14 cellular contexts compared by ENCODE assay signal in genomic region chr22:44734801-44735517, GRCh38. TPM values are rescaled to one million over a fixed set of nuclear protein-coding genes. Genes with fewer than 3 reads are reported as not detected.
DNase-seq lines count a peak whose midpoint lies in the region; ATAC-seq and TF ChIP-seq lines count a peak whose summit lies in the region.
"Had no signal": no experiment of that assay in that cellular context is flagged by ENCODE, and none has a peak within 500 bp of the region (broad histone marks: within the 10 kb centered on the region; RNA-seq: fewer than 3 reads in every experiment).

No MANE protein-coding gene starts in this region.

- no peaks in the 10 kb centered on the region for H3K9me2 ChIP-seq in GM23338 (ENCODE audit: insufficient read depth)

- H3K27ac ChIP-seq in GM23338 (ENCODE audit: low read depth) (no peak overlapping the region), right lobe of liver (no peak overlapping the region)
- H3K27ac ChIP-seq: C4-2B, HL-60 had no signal

- H3F3A ChIP-seq in GM23338 (replicated peaks; ENCODE audit: low read depth) = peaks cover 4% of the 10 kb centered on the region

- H3K4me1 Mint-ChIP-seq in CD14-positive monocyte = no peaks in the 10 kb centered on the region
- peaks cover 23% of the 10 kb centered on the region; the same call in 2 of the 3 replicates for H3K4me1 Mint-ChIP-seq in GM23338
- H3K4me1 Mint-ChIP-seq in central memory CD8-positive, alpha-beta T cell = peaks cover 8% of the 10 kb centered on the region

- H2AFZ ChIP-seq in GM23338 = no peak overlapping the region

- H3K79me2 ChIP-seq in GM23338 (replicated peaks; ENCODE audit: insufficient read depth) = no peaks in the 10 kb centered on the region

- H3K9me3 ChIP-seq in right lobe of liver = no peaks in the 10 kb centered on the region
- H3K9me3 ChIP-seq: BE2C, HAP-1 had no signal

- no peaks in the 10 kb centered on the region for H3K36me3 Mint-ChIP-seq in CD14-positive monocyte
- no peaks in the 10 kb centered on the region; the same call in 1 of the 3 replicates for H3K36me3 Mint-ChIP-seq in GM23338 (ENCODE audit: low read depth)
- peaks cover 13% of the 10 kb centered on the region for H3K36me3 Mint-ChIP-seq in central memory CD8-positive, alpha-beta T cell (ENCODE audit: insufficient read depth)

- H3K27ac Mint-ChIP-seq in CD14-positive monocyte (no peak overlapping the region), GM23338 (no peak overlapping the region)
- peak overlapping the region; percentile 80 for H3K27ac Mint-ChIP-seq in central memory CD8-positive, alpha-beta T cell (ENCODE audit: low read depth)
- H3K27ac Mint-ChIP-seq: HFFc6 had no signal

- H3K36me3 ChIP-seq in GM23338 (ENCODE audit: insufficient read depth) = no peaks in the 10 kb centered on the region
- no peaks in the 10 kb centered on the region for H3K36me3 ChIP-seq in right lobe of liver
- H3K36me3 ChIP-seq: BE2C, HAP-1 had no signal

- H3K4me2 ChIP-seq in GM23338 = no peak overlapping the region

- ATAC-seq in GM23338 (no peak), right lobe of liver (peak in 1 of 4 donors; percentile 1), GM18519 (IDR thresholded peaks at IDR 0.05; ENCODE audit: low FRiP score, unreplicated experiment) (no peak), HG03442 (IDR thresholded peaks at IDR 0.05; ENCODE audit: unreplicated experiment) (no peak)
- ATAC-seq in central memory CD8-positive, alpha-beta T cell (replicated peaks; ENCODE audit: extremely low read depth, poor library complexity, severe bottlenecking) = no peak

- no peak for TF ChIP-seq POLR2A in right lobe of liver (IDR thresholded peaks at IDR 0.05)

- no peak overlapping the region for H3K4me3 Mint-ChIP-seq in CD14-positive monocyte
- H3K4me3 Mint-ChIP-seq in GM23338 = no peak overlapping the region
- H3K4me3 Mint-ChIP-seq in central memory CD8-positive, alpha-beta T cell = no peak overlapping the region
- H3K4me3 Mint-ChIP-seq: CD8-positive, alpha-beta T cell; HFFc6 had no signal

- H3K4me1 ChIP-seq in GM23338 (ENCODE audit: insufficient read depth) (peaks cover 12% of the 10 kb centered on the region; the same call in 1 of the 2 replicates), right lobe of liver (no peaks in the 10 kb centered on the region)
- H3K4me1 ChIP-seq: HAP-1 had no signal

- DNase-seq in CD14-positive monocyte (ENCODE audit: low spot score) (peak; percentile 41), GM23338 (ENCODE audit: low spot score) (no peak), right lobe of liver (peak in 2 of 3 donors; percentile 21 to 51)
- DNase-seq in central memory CD8-positive, alpha-beta T cell (ENCODE audit: low spot score in 2 of 2) = no peak
- no peak for DNase-seq in activated naive CD4-positive, alpha-beta T cell treated with Interleukin-2 at 50 U/mL for 16 hours
- DNase-seq: DMS153 had no signal

- H3K9me3 Mint-ChIP-seq in CD14-positive monocyte (peaks cover 0 to 3% (median 0%) of the 10 kb centered on the region in 7 donors), GM23338 (no peaks in the 10 kb centered on the region)
- H3K9me3 Mint-ChIP-seq in central memory CD8-positive, alpha-beta T cell = peaks cover 4% of the 10 kb centered on the region
- H3K9me3 Mint-ChIP-seq: CD8-positive, alpha-beta T cell had no signal

- no peaks in the 10 kb centered on the region for H3K27me3 ChIP-seq in GM23338 (ENCODE audit: insufficient read depth)
- H3K27me3 ChIP-seq in right lobe of liver = no peaks in the 10 kb centered on the region
- H3K27me3 ChIP-seq: BE2C had no signal

- no peak for TF ChIP-seq CTCF in CD14-positive monocyte (IDR thresholded peaks at IDR 0.05)
- no peak for TF ChIP-seq CTCF in GM23338 (conservative IDR thresholded peaks at IDR 0.05; ENCODE audit: low read depth in 2 of 2)
- no peak for TF ChIP-seq CTCF in right lobe of liver (IDR thresholded peaks at IDR 0.05)

- H3K4me3 ChIP-seq in GM23338 (no peak overlapping the region), right lobe of liver (no peak overlapping the region)
- H3K4me3 ChIP-seq: HAP-1 had no signal

- H4K20me1 ChIP-seq in GM23338 (replicated peaks; ENCODE audit: insufficient read depth) = no peaks in the 10 kb centered on the region

- H3K27me3 Mint-ChIP-seq in CD14-positive monocyte (ENCODE audit: low read depth in 3 of 3) = peaks cover 0 to 8% (median 7%) of the 10 kb centered on the region in 3 donors
- peaks cover 11% of the 10 kb centered on the region for H3K27me3 Mint-ChIP-seq in GM23338 (ENCODE audit: insufficient read depth, low read depth, poor library complexity)
- H3K27me3 Mint-ChIP-seq in central memory CD8-positive, alpha-beta T cell = no peaks in the 10 kb centered on the region

- intact Hi-C loops in CD14-positive monocyte (cut with micrococcal nuclease) = loop anchor here in 1 of 2 donors (2.0 kb wide), 1 partner anchor 36 kb away; no protein-coding TSS in a partner anchor
- intact Hi-C loops in right lobe of liver (cut with DNase I) = loop anchor here in 1 of 2 donors (5.0 kb wide), 1 partner anchor 38 kb away; no protein-coding TSS in a partner anchor

- WGBS in right lobe of liver (ENCODE audit: insufficient coverage, low coverage, low lambda C conversion rate, missing lambda C conversion rate) = 100% methylated on average over 1 of the region's 23 CpGs

TF ChIP-seq in GM23338, 12 proteins besides CTCF, POLR2A, EP300 and RAD21 (continues in another document):
- TF ChIP-seq NANOG (IDR thresholded peaks at IDR 0.05; ENCODE audit: borderline replicate concordance) (no peak), ZNF331 (CRISPR knock-in tag; IDR thresholded peaks at IDR 0.05; ENCODE audit: low read depth) (no peak), EZH2phosphoT487 (IDR thresholded peaks at IDR 0.05; ENCODE audit: unreplicated experiment) (no peak), POLR2AphosphoS5 (IDR thresholded peaks at IDR 0.05; ENCODE audit: low read depth) (no peak), ZNF462 (CRISPR knock-in tag; IDR thresholded peaks at IDR 0.05) (no peak), JUNB (IDR thresholded peaks at IDR 0.05; ENCODE audit: unreplicated experiment) (no peak)

RNA-seq across cellular contexts. Expression of gene ARHGAP8, which starts 17.4 kb away (rescaled TPM):
- polyA plus RNA-seq in CD14-positive monocyte (not detected), GM23338 (2016; fragmentation: Nextera tagmentation; extraction: Ambion mirVana) (60.8 and 64.9 TPM in 2 replicates)
- 45.4 and 62.8 TPM in 2 replicates for total RNA-seq in GM23338 (2014; rRNA removed; shearing (Covaris generic))
- 1 to 10 TPM in 1 of 6 experiments, under 1 TPM in 4, not detected in 1; 0.49 to 1.0 (median 0.61) TPM for total RNA-seq in right lobe of liver
- total RNA-seq: HFFc6 had no signal

RNA-seq across cellular contexts. Expression of gene PRR5, which starts 33.0 kb away (rescaled TPM):
- polyA plus RNA-seq in CD14-positive monocyte (1 to 10 TPM in 1 of 2 donors, under 1 TPM in 1; 0.66 to 1.2 TPM), GM23338 (2016; fragmentation: Nextera tagmentation; extraction: Ambion mirVana) (15.3 and 17.4 TPM in 2 replicates)
- 31.4 and 37.7 TPM in 2 replicates for total RNA-seq in GM23338 (2014; rRNA removed; shearing (Covaris generic))
- 10 to 100 TPM; 14.1 to 25.3 (median 20.2) TPM for total RNA-seq in right lobe of liver

Comparison
In these comparisons a context has a peak if more than half of its experiments do, and no peak if none do; other contexts are left out.
1. DNase-seq: peak in CD14-positive monocyte (single experiment) and right lobe of liver (2 of 3); none in GM23338 (single experiment), central memory CD8-positive, alpha-beta T cell (0 of 2) and activated naive CD4-positive, alpha-beta T cell treated with Interleukin-2 at 50 U/mL for 16 hours (single experiment).
2. RNA of gene ARHGAP8, which starts 17.4 kb away (total RNA-seq): 45.4 to 62.8 TPM in GM23338; 0.49 to 1.0 TPM in right lobe of liver; every median in the first group is over 10 times any median in the second.